In genomic region chr5:129384736-129385135, GRCh38 we compare ENCODE assay signal across 20 cellular contexts.
"Had no signal": no experiment of that assay in that cellular context is flagged by ENCODE, and none has a peak within 500 bp of the region (broad histone marks: within the 10 kb centered on the region; RNA-seq: fewer than 3 reads in every experiment).

No MANE protein-coding gene starts in this region.

- H3K27me3 ChIP-seq: gastroesophageal sphincter, heart left ventricle, ovary, transverse colon, vagina had no signal

- ATAC-seq: activated T-cell treated with anti-CD3 and anti-CD28 coated beads, Interleukin-2, amount 50 U/mL, for 72 hours; gastroesophageal sphincter; heart left ventricle; left ventricle myocardium superior; naive thymus-derived CD8-positive, alpha-beta T cell; psoas muscle; right cardiac atrium had no signal

- H3K36me3 ChIP-seq: gastroesophageal sphincter, heart left ventricle, ovary, transverse colon, vagina had no signal

- H3K9me3 ChIP-seq: gastroesophageal sphincter, heart left ventricle, ovary, psoas muscle, transverse colon, vagina had no signal

- H3K27ac ChIP-seq: gastroesophageal sphincter, heart left ventricle, ovary, psoas muscle, transverse colon, vagina had no signal

- H3K4me1 ChIP-seq: gastroesophageal sphincter, heart left ventricle, psoas muscle, vagina had no signal

- DNase-seq: activated CD4-positive, alpha-beta T cell treated with anti-CD3 and anti-CD28 coated beads, Interleukin-2, amount 50 U/mL, for 1 hour; activated CD4-positive, CD25-positive, alpha-beta regulatory T cell treated with anti-CD3 and anti-CD28 coated beads, Interleukin-2, amount 50 U/mL, for 72 hours; activated CD8-positive, alpha-beta memory T cell treated with anti-CD3 and anti-CD28 coated beads, Interleukin-2, amount 50 U/mL, for 48 hours; activated effector memory CD4-positive, alpha-beta T cell treated with anti-CD3 and anti-CD28 coated beads, Interleukin-2, amount 50 U/mL, for 16 hours; activated naive CD4-positive, alpha-beta T cell treated with anti-CD3 and anti-CD28 coated beads, Interleukin-2, amount 50 U/mL, for 16 hours; activated T-cell treated with anti-CD3 and anti-CD28 coated beads, Interleukin-2, amount 50 U/mL, for 72 hours; aorta; cortex of kidney; effector CD4-positive, alpha-beta T cell; heart left ventricle; kidney glomerular epithelial cell; left ventricle myocardium superior; naive thymus-derived CD8-positive, alpha-beta T cell; ovary; psoas muscle; right cardiac atrium; T1000; transverse colon had no signal

- H3K4me3 ChIP-seq: gastroesophageal sphincter, heart left ventricle, ovary, psoas muscle, transverse colon, vagina had no signal
